27 cellular contexts compared by ENCODE assay signal in the genomic region with DNA sequence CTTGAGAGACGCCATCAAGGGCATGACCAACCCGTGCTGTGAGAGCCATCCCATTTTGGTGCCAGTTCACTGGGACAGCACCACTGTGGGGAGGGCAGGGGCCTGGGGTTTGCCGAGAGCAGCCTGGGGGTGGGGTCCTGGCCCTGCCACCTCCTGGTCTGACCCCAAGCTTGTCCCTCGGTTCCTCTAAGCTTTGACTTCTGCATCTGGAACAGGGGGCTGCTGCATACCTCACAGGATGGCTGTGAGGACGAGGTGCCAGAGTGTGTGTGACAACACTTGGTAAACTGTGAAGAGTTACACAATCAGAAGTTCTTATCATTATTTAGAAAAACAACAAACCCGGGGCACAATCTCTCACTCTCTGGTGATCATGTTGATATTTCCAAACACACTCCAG.
"Had no signal": no experiment of that assay in that cellular context is flagged by ENCODE, and none has a peak within 500 bp of the region (broad histone marks: within the 10 kb centered on the region; RNA-seq: fewer than 3 reads in every experiment).

No MANE protein-coding gene starts in this region.

- H3K4me1 Mint-ChIP-seq: nephron progenitor cell; neural progenitor cell; stimulated activated memory B cell treated with anti-CD40 and anti-IgM and Interleukin-4, amounts not matched to agents 10 μg/mL and 1 μg/mL and 100 μg/mL, for 72 hours; stimulated activated naive CD8-positive, alpha-beta T cell treated with anti-CD3 and anti-CD28 coated beads, Interleukin-15, amount 100 ng/mL, for 72 hours had no signal

- H3K4me3 ChIP-seq: heart right ventricle, hepatocyte, lower lobe of right lung, mucosa of descending colon, neural progenitor cell, ovary, prostate gland, sigmoid colon, tibial nerve, uterus had no signal

- H3K27ac Mint-ChIP-seq: naive thymus-derived CD4-positive, alpha-beta T cell; nephron progenitor cell; neural progenitor cell; stimulated activated memory B cell treated with anti-CD40 and anti-IgM and Interleukin-4, amounts not matched to agents 10 μg/mL and 1 μg/mL and 100 μg/mL, for 72 hours; stimulated activated naive CD8-positive, alpha-beta T cell treated with anti-CD3 and anti-CD28 coated beads, Interleukin-15, amount 100 ng/mL, for 72 hours; type B pancreatic cell had no signal

- H3K4me1 ChIP-seq: heart right ventricle, lower lobe of right lung, neural progenitor cell, prostate gland, sigmoid colon, tibial nerve, uterus had no signal

- FAIRE-seq: small intestine had no signal

- H3K4me2 ChIP-seq: hepatocyte, neural progenitor cell had no signal

- H3K9me3 Mint-ChIP-seq: type B pancreatic cell had no signal

- H3K36me3 Mint-ChIP-seq: naive thymus-derived CD4-positive, alpha-beta T cell; neural progenitor cell; stimulated activated memory B cell treated with anti-CD40 and anti-IgM and Interleukin-4, amounts not matched to agents 10 μg/mL and 1 μg/mL and 100 μg/mL, for 72 hours; type B pancreatic cell had no signal

- H3K9me3 ChIP-seq: mucosa of descending colon, ovary, prostate gland, uterus had no signal

- H3K4me3 Mint-ChIP-seq: naive thymus-derived CD4-positive, alpha-beta T cell; nephron progenitor cell; neural progenitor cell; stimulated activated memory B cell treated with anti-CD40 and anti-IgM and Interleukin-4, amounts not matched to agents 10 μg/mL and 1 μg/mL and 100 μg/mL, for 72 hours; stimulated activated naive CD8-positive, alpha-beta T cell treated with anti-CD3 and anti-CD28 coated beads, Interleukin-15, amount 100 ng/mL, for 72 hours; type B pancreatic cell had no signal

- H3K27me3 ChIP-seq: neural progenitor cell, ovary, tibial nerve, uterus had no signal

- DNase-seq: heart right ventricle; islet precursor cell; lower lobe of right lung; mammary epithelial cell; mesenchymal stem cell; midbrain; mucosa of descending colon; naive thymus-derived CD4-positive, alpha-beta T cell; nephron progenitor cell; ovary; retina; sigmoid colon; small intestine; stimulated activated CD4-positive, alpha-beta T cell treated with anti-CD3 and anti-CD28 coated beads, Interleukin-1b, Interleukin-23, amount 100 ng/mL, for 48 hours; stimulated activated CD4-positive, alpha-beta T cell treated with anti-CD3 and anti-CD28 coated beads, Interleukin-2, amount 100 ng/mL, for 48 hours; stimulated activated CD4-positive, alpha-beta T cell treated with anti-CD3 and anti-CD28 coated beads, Interleukin-4, amount 100 ng/mL, for 4 hours; stimulated activated CD8-positive, alpha-beta memory T cell treated with anti-CD3 and anti-CD28 coated beads, Interleukin-4, amount 100 ng/mL, for 48 hours; stimulated activated naive CD4-positive, alpha-beta T cell treated with Interleukin-2 at 50 U/mL for 16 hours; stimulated activated naive CD8-positive, alpha-beta T cell treated with anti-CD3 and anti-CD28 coated beads, Interleukin-15, amount 100 ng/mL, for 72 hours; substantia nigra; uterus had no signal

- H3K9ac ChIP-seq: neural progenitor cell had no signal

- H3K36me3 ChIP-seq: heart right ventricle, lower lobe of right lung, neural progenitor cell, ovary, prostate gland, sigmoid colon, tibial nerve, uterus had no signal

- ATAC-seq: heart right ventricle; lower lobe of right lung; mucosa of descending colon; naive thymus-derived CD4-positive, alpha-beta T cell; stimulated activated memory B cell treated with anti-CD40 and anti-IgM and Interleukin-4, amounts not matched to agents 10 μg/mL and 1 μg/mL and 100 μg/mL, for 72 hours; stimulated activated naive CD8-positive, alpha-beta T cell treated with anti-CD3 and anti-CD28 coated beads, Interleukin-15, amount 100 ng/mL, for 72 hours had no signal

- H3K27ac ChIP-seq: heart right ventricle, hepatocyte, lower lobe of right lung, neural progenitor cell, ovary, prostate gland, sigmoid colon, tibial nerve, uterus had no signal

- H3K79me2 ChIP-seq: hepatocyte had no signal

- H2AFZ ChIP-seq: hepatocyte, neural progenitor cell had no signal
